ENCODE assay signal across 26 cellular contexts in genomic region chr14:96790211-96790610, GRCh38.
"Had no signal": no experiment of that assay in that cellular context is flagged by ENCODE, and none has a peak within 500 bp of the region (broad histone marks: within the 10 kb centered on the region; RNA-seq: fewer than 3 reads in every experiment).

No MANE protein-coding gene starts in this region.

- H3K9me3 ChIP-seq: adrenal gland had no signal

- H3K27ac ChIP-seq: adrenal gland, RWPE1 had no signal

- ATAC-seq: activated CD8-positive, alpha-beta T cell treated with anti-CD3 and anti-CD28 coated beads, Interleukin-2, amount 10 ng/mL, durations not matched to agents 7 days and 5 days; Panc1; T-helper 17 cell; WTC11 had no signal

- H3K36me3 ChIP-seq: adrenal gland had no signal

- H3K4me1 ChIP-seq: adrenal gland had no signal

- FAIRE-seq: colon had no signal

- H3K4me3 ChIP-seq: adrenal gland had no signal

- H3K27me3 ChIP-seq: adrenal gland had no signal

- DNase-seq: activated CD4-positive, alpha-beta T cell treated with anti-CD3 and anti-CD28 coated beads for 48 hours; activated CD4-positive, alpha-beta T cell treated with anti-CD3 and anti-CD28 coated beads, Interleukin-2, amount 50 U/mL, for 4 hours; activated CD4-positive, CD25-positive, alpha-beta regulatory T cell treated with anti-CD3 and anti-CD28 coated beads, Interleukin-2, amount 50 U/mL, for 72 hours; activated CD8-positive, alpha-beta memory T cell treated with anti-CD3 and anti-CD28 coated beads, Interleukin-2, amount 50 U/mL, for 48 hours; activated CD8-positive, alpha-beta T cell treated with anti-CD3 and anti-CD28 coated beads, Interleukin-2, amount 10 ng/mL, durations not matched to agents 7 days and 5 days; activated naive CD4-positive, alpha-beta T cell treated with anti-CD3 and anti-CD28 coated beads, Interleukin-2, amount 50 U/mL, for 16 hours; activated naive CD8-positive, alpha-beta T cell treated with anti-CD3 and anti-CD28 coated beads, Interleukin-2, amount 10 ng/mL, durations not matched to agents 7 days and 5 days; activated T-cell treated with anti-CD3 and anti-CD28 coated beads, Interleukin-2, amount 50 U/mL, for 1 hour; adrenal gland; anterior cingulate cortex; cerebellar nuclear complex; Karpas-422; MM.1S; NCI-H1092 treated with DMSO at 0.1 percent for 48 hours; NCI-H1417 treated with DMSO at 0.1 percent for 48 hours; NCI-H1694 treated with DMSO at 0.1 percent for 48 hours; NCI-H2029 treated with DMSO at 0.1 percent for 48 hours; NCI-H510A treated with DMSO at 0.1 percent for 48 hours; OCI-M1; Right ventricle myocardium superior; T-helper 17 cell; T1000 had no signal
